8 cellular contexts compared by ENCODE assay signal in genomic region chr7:130912086-130912909, GRCh38.
DNase-seq lines count a peak whose midpoint lies in the region; ATAC-seq and TF ChIP-seq lines count a peak whose summit lies in the region.

No MANE protein-coding gene starts in this region.

- peak overlapping the region; percentile 55 for H3K27ac ChIP-seq in temporal lobe (ENCODE audit: low read depth, low read length)

- TF ChIP-seq CTCF in kidney epithelial cell (IDR thresholded peaks at IDR 0.05; ENCODE audit: insufficient read depth, low read length, poor library complexity, severe bottlenecking): no peak

- H3K4me3 Mint-ChIP-seq in activated naive CD8-positive, alpha-beta T cell treated with anti-CD3 and anti-CD28 coated beads, Interleukin-2, amount 50 U/mL, for 24 hours: peak overlapping the region; percentile 82

- H3K36me3 Mint-ChIP-seq in activated naive CD8-positive, alpha-beta T cell treated with anti-CD3 and anti-CD28 coated beads, Interleukin-2, amount 50 U/mL, for 24 hours (ENCODE audit: low read depth): peaks cover 78% of the 10 kb centered on the region

- H3K36me3 ChIP-seq in kidney epithelial cell (ENCODE audit: control insufficient read depth, insufficient read depth, low read length): no peaks in the 10 kb centered on the region

- peak overlapping the region; percentile 99 for H3K27ac Mint-ChIP-seq in activated naive CD8-positive, alpha-beta T cell treated with anti-CD3 and anti-CD28 coated beads, Interleukin-2, amount 50 U/mL, for 24 hours

- ATAC-seq in GM18517 (IDR thresholded peaks at IDR 0.05; ENCODE audit: unreplicated experiment) (peak; percentile 6), HG03354 (IDR thresholded peaks at IDR 0.05; ENCODE audit: poor library complexity, severe bottlenecking, unreplicated experiment) (peak; percentile 27)
- ATAC-seq in activated naive CD8-positive, alpha-beta T cell treated with anti-CD3 and anti-CD28 coated beads, Interleukin-2, amount 50 U/mL, for 24 hours: peak; percentile 41

- DNase-seq in activated naive CD8-positive, alpha-beta T cell treated with anti-CD3 and anti-CD28 coated beads, Interleukin-2, amount 50 U/mL, for 24 hours: no peak
- DNase-seq in kidney epithelial cell (ENCODE audit: low read depth) (no peak), hippocampal formation (lab: John Stamatoyannopoulos, UW) (no peak), NCI-H2107 treated with DMSO at 0.1 percent for 48 hours (lab: John Stamatoyannopoulos, UW; ENCODE audit: unreplicated experiment) (no peak), mucosa of gallbladder (ENCODE audit: low spot score) (no peak)

- H3K27me3 ChIP-seq in kidney epithelial cell (ENCODE audit: control insufficient read depth, insufficient read depth, low read length): no peaks in the 10 kb centered on the region

- peaks cover 91% of the 10 kb centered on the region for H3K4me1 Mint-ChIP-seq in activated naive CD8-positive, alpha-beta T cell treated with anti-CD3 and anti-CD28 coated beads, Interleukin-2, amount 50 U/mL, for 24 hours

- H3K9me3 Mint-ChIP-seq in activated naive CD8-positive, alpha-beta T cell treated with anti-CD3 and anti-CD28 coated beads, Interleukin-2, amount 50 U/mL, for 24 hours: no peaks in the 10 kb centered on the region

- no peaks in the 10 kb centered on the region for H3K27me3 Mint-ChIP-seq in activated naive CD8-positive, alpha-beta T cell treated with anti-CD3 and anti-CD28 coated beads, Interleukin-2, amount 50 U/mL, for 24 hours

- peak overlapping the region; percentile 68 for H3K4me3 ChIP-seq in kidney epithelial cell (ENCODE audit: low read depth, low read length)
